17 cellular contexts compared by ENCODE assay signal in genomic region chr4:144318797-144319196, GRCh38.
"Had no signal": no experiment of that assay in that cellular context is flagged by ENCODE, and none has a peak within 500 bp of the region (broad histone marks: within the 10 kb centered on the region; RNA-seq: fewer than 3 reads in every experiment).

No MANE protein-coding gene starts in this region.

- DNase-seq: activated CD4-positive, alpha-beta T cell treated with anti-CD3 and anti-CD28 coated beads, Interleukin-2, amount 50 U/mL, for 1 hour; activated naive CD8-positive, alpha-beta T cell treated with anti-CD3 and anti-CD28 coated beads for 36 hours; amygdala; body of pancreas; central memory CD4-positive, alpha-beta T cell; colonic mucosa; gastrocnemius medialis; heart right ventricle; left cardiac atrium; lower lobe of right lung; nephron progenitor cell; stimulated activated naive CD8-positive, alpha-beta T cell treated with anti-CD3 and anti-CD28 coated beads, Interleukin-15, Interleukin-2, amounts not matched to agents 100 U/mL and 50 U/mL, for 24 hours; trophoblast cell had no signal

- H3K4me3 ChIP-seq: body of pancreas, colonic mucosa, gastrocnemius medialis, heart right ventricle, lower lobe of right lung, right atrium auricular region, skin epidermis had no signal

- H3K9me3 ChIP-seq: body of pancreas, colonic mucosa, gastrocnemius medialis had no signal

- H3K4me1 ChIP-seq: body of pancreas, colonic mucosa, gastrocnemius medialis, heart right ventricle, lower lobe of right lung, right atrium auricular region had no signal

- H3K4me3 Mint-ChIP-seq: activated naive CD8-positive, alpha-beta T cell treated with anti-CD3 and anti-CD28 coated beads for 36 hours; activated T-helper 1 cell treated with anti-CD3 and anti-CD28 coated beads, Interleukin-12 subunit alpha, Interleukin-12 subunit beta, Interleukin-2, Interleukin-4 antibody, amounts not matched to agents 30 ng/mL and 10 ng/mL and 1 ng/mL, durations not matched to agents 14 hours and 24 hours and 36 hours; nephron progenitor cell had no signal

- H3K27ac Mint-ChIP-seq: activated naive CD8-positive, alpha-beta T cell treated with anti-CD3 and anti-CD28 coated beads for 36 hours; activated T-helper 1 cell treated with anti-CD3 and anti-CD28 coated beads, Interleukin-12 subunit alpha, Interleukin-12 subunit beta, Interleukin-2, Interleukin-4 antibody, amounts not matched to agents 30 ng/mL and 10 ng/mL and 1 ng/mL, durations not matched to agents 14 hours and 24 hours and 36 hours; nephron progenitor cell; progenitor cell of endocrine pancreas had no signal

- H3K27me3 ChIP-seq: body of pancreas, colonic mucosa, gastrocnemius medialis, heart right ventricle, right atrium auricular region had no signal

- H3K4me1 Mint-ChIP-seq: activated naive CD8-positive, alpha-beta T cell treated with anti-CD3 and anti-CD28 coated beads for 36 hours; nephron progenitor cell had no signal

- H3K27me3 Mint-ChIP-seq: activated naive CD8-positive, alpha-beta T cell treated with anti-CD3 and anti-CD28 coated beads for 36 hours; progenitor cell of endocrine pancreas had no signal

- ATAC-seq: body of pancreas; gastrocnemius medialis; heart right ventricle; left cardiac atrium; lower lobe of right lung; stimulated activated naive CD8-positive, alpha-beta T cell treated with anti-CD3 and anti-CD28 coated beads, Interleukin-15, Interleukin-2, amounts not matched to agents 100 U/mL and 50 U/mL, for 24 hours had no signal

- H3K36me3 Mint-ChIP-seq: activated naive CD8-positive, alpha-beta T cell treated with anti-CD3 and anti-CD28 coated beads for 36 hours had no signal

- H3K36me3 ChIP-seq: colonic mucosa, gastrocnemius medialis, heart right ventricle, lower lobe of right lung, right atrium auricular region had no signal
